Comparison of ENCODE assay signal across 1 cellular context in the genomic region with DNA sequence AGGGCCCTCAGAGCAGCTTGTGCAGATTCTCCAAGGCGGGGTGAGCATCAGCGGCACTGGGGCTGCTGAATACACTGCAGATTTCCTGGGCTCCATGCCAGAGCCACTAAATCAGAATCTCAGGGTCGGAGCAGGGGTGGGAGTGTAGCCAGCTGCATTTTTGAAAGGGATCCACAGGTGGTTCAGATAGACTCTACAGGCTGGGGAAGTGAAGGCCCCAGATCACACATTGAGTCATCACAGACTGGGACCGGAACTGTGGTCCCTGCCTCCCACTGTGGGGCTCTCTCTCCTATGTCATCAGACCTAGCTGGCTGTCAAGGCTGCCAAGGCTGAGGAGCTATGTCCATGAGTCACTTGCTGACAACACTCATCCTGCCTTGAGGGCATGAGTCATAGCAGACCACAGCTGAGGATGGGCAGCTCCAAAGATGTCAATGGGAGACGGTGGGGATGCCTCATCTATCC.
A peak's percentile ranks its signal among the peaks of the same experiment; 100 is the strongest.
TF ChIP-seq lines count a peak whose summit lies in the region.

No MANE protein-coding gene starts in this region.

TF ChIP-seq in HEK293, 187 proteins besides CTCF, POLR2A, EP300 and RAD21 (continued from another document):
- TF ChIP-seq, protein P1, sequence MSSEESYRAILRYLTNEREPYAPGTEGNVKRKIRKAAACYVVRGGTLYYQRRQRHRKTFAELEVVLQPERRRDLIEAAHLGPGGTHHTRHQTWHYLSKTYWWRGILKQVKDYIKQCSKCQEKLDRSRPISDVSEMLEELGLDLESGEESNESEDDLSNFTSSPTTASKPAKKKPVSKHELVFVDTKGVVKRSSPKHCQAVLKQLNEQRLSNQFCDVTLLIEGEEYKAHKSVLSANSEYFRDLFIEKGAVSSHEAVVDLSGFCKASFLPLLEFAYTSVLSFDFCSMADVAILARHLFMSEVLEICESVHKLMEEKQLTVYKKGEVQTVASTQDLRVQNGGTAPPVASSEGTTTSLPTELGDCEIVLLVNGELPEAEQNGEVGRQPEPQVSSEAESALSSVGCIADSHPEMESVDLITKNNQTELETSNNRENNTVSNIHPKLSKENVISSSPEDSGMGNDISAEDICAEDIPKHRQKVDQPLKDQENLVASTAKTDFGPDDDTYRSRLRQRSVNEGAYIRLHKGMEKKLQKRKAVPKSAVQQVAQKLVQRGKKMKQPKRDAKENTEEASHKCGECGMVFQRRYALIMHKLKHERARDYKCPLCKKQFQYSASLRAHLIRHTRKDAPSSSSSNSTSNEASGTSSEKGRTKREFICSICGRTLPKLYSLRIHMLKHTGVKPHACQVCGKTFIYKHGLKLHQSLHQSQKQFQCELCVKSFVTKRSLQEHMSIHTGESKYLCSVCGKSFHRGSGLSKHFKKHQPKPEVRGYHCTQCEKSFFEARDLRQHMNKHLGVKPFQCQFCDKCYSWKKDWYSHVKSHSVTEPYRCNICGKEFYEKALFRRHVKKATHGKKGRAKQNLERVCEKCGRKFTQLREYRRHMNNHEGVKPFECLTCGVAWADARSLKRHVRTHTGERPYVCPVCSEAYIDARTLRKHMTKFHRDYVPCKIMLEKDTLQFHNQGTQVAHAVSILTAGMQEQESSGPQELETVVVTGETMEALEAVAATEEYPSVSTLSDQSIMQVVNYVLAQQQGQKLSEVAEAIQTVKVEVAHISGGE (tag by site-specific recombination; conservative IDR thresholded peaks at IDR 0.05; ENCODE audit: low read depth) = no peak
- TF ChIP-seq ZBTB8A (tag by site-specific recombination; IDR thresholded peaks at IDR 0.05) = no peak
- TF ChIP-seq ZNF416 (tag by site-specific recombination; IDR thresholded peaks at IDR 0.05) = no peak
- TF ChIP-seq KLF8 (tag by site-specific recombination; IDR thresholded peaks at IDR 0.05) = peak; percentile 60; the same call in 1 of the 2 replicates
- no peak for TF ChIP-seq ZNF571 (tag by site-specific recombination; IDR thresholded peaks at IDR 0.05)
- TF ChIP-seq ZNF211 (tag by site-specific recombination; IDR thresholded peaks at IDR 0.05; ENCODE audit: low read depth) = no peak
- TF ChIP-seq, protein P2, sequence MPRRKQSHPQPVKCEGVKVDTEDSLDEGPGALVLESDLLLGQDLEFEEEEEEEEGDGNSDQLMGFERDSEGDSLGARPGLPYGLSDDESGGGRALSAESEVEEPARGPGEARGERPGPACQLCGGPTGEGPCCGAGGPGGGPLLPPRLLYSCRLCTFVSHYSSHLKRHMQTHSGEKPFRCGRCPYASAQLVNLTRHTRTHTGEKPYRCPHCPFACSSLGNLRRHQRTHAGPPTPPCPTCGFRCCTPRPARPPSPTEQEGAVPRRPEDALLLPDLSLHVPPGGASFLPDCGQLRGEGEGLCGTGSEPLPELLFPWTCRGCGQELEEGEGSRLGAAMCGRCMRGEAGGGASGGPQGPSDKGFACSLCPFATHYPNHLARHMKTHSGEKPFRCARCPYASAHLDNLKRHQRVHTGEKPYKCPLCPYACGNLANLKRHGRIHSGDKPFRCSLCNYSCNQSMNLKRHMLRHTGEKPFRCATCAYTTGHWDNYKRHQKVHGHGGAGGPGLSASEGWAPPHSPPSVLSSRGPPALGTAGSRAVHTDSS (tag by site-specific recombination; IDR thresholded peaks at IDR 0.05) = no peak
- TF ChIP-seq ZFHX2 (tag by site-specific recombination; conservative IDR thresholded peaks at IDR 0.05) = no peak
- TF ChIP-seq ZSCAN23 (tag by site-specific recombination; IDR thresholded peaks at IDR 0.05) = no peak
- no peak for TF ChIP-seq ZNF157 (tag by site-specific recombination; IDR thresholded peaks at IDR 0.05)
- TF ChIP-seq ZNF558 (tag by site-specific recombination; IDR thresholded peaks at IDR 0.05) = peak; percentile 69; the same call in 1 of the 2 replicates
- TF ChIP-seq ZNF138 (tag by site-specific recombination; IDR thresholded peaks at IDR 0.05; ENCODE audit: borderline replicate concordance) = no peak
- TF ChIP-seq ZNF24 (tag by site-specific recombination; IDR thresholded peaks at IDR 0.05) = peak; percentile 76
- TF ChIP-seq ZNF10 (tag by site-specific recombination; IDR thresholded peaks at IDR 0.05) = no peak
- no peak for TF ChIP-seq ZBTB1 (tag by site-specific recombination; IDR thresholded peaks at IDR 0.05)
- no peak for TF ChIP-seq ZNF701 (tag by site-specific recombination; IDR thresholded peaks at IDR 0.05)
- TF ChIP-seq, protein P3, sequence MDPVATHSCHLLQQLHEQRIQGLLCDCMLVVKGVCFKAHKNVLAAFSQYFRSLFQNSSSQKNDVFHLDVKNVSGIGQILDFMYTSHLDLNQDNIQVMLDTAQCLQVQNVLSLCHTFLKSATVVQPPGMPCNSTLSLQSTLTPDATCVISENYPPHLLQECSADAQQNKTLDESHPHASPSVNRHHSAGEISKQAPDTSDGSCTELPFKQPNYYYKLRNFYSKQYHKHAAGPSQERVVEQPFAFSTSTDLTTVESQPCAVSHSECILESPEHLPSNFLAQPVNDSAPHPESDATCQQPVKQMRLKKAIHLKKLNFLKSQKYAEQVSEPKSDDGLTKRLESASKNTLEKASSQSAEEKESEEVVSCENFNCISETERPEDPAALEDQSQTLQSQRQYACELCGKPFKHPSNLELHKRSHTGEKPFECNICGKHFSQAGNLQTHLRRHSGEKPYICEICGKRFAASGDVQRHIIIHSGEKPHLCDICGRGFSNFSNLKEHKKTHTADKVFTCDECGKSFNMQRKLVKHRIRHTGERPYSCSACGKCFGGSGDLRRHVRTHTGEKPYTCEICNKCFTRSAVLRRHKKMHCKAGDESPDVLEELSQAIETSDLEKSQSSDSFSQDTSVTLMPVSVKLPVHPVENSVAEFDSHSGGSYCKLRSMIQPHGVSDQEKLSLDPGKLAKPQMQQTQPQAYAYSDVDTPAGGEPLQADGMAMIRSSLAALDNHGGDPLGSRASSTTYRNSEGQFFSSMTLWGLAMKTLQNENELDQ (tag by site-specific recombination; IDR thresholded peaks at IDR 0.05; ENCODE audit: low read depth) = no peak
- TF ChIP-seq ZSCAN30 (tag by site-specific recombination; IDR thresholded peaks at IDR 0.05) = no peak
- TF ChIP-seq ZFP3 (tag by site-specific recombination; IDR thresholded peaks at IDR 0.05; ENCODE audit: low read depth) = no peak
- no peak for TF ChIP-seq YY2 (tag by site-specific recombination; IDR thresholded peaks at IDR 0.05)
- TF ChIP-seq ZNF335 (tag by site-specific recombination; conservative IDR thresholded peaks at IDR 0.05) = peak; percentile 45; the same call in 1 of the 2 replicates
- TF ChIP-seq ZXDB (tag by site-specific recombination; IDR thresholded peaks at IDR 0.05) = peak; percentile 58
- no peak for TF ChIP-seq ZNF837 (tag by site-specific recombination; IDR thresholded peaks at IDR 0.05)
- TF ChIP-seq, protein P4, sequence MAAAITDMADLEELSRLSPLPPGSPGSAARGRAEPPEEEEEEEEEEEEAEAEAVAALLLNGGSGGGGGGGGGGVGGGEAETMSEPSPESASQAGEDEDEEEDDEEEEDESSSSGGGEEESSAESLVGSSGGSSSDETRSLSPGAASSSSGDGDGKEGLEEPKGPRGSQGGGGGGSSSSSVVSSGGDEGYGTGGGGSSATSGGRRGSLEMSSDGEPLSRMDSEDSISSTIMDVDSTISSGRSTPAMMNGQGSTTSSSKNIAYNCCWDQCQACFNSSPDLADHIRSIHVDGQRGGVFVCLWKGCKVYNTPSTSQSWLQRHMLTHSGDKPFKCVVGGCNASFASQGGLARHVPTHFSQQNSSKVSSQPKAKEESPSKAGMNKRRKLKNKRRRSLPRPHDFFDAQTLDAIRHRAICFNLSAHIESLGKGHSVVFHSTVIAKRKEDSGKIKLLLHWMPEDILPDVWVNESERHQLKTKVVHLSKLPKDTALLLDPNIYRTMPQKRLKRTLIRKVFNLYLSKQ (tag by site-specific recombination; IDR thresholded peaks at IDR 0.05; ENCODE audit: borderline replicate concordance) = no peak
- TF ChIP-seq, protein P5, sequence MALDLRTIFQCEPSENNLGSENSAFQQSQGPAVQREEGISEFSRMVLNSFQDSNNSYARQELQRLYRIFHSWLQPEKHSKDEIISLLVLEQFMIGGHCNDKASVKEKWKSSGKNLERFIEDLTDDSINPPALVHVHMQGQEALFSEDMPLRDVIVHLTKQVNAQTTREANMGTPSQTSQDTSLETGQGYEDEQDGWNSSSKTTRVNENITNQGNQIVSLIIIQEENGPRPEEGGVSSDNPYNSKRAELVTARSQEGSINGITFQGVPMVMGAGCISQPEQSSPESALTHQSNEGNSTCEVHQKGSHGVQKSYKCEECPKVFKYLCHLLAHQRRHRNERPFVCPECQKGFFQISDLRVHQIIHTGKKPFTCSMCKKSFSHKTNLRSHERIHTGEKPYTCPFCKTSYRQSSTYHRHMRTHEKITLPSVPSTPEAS (tag by site-specific recombination; IDR thresholded peaks at IDR 0.05) = no peak
- TF ChIP-seq, protein P6, sequence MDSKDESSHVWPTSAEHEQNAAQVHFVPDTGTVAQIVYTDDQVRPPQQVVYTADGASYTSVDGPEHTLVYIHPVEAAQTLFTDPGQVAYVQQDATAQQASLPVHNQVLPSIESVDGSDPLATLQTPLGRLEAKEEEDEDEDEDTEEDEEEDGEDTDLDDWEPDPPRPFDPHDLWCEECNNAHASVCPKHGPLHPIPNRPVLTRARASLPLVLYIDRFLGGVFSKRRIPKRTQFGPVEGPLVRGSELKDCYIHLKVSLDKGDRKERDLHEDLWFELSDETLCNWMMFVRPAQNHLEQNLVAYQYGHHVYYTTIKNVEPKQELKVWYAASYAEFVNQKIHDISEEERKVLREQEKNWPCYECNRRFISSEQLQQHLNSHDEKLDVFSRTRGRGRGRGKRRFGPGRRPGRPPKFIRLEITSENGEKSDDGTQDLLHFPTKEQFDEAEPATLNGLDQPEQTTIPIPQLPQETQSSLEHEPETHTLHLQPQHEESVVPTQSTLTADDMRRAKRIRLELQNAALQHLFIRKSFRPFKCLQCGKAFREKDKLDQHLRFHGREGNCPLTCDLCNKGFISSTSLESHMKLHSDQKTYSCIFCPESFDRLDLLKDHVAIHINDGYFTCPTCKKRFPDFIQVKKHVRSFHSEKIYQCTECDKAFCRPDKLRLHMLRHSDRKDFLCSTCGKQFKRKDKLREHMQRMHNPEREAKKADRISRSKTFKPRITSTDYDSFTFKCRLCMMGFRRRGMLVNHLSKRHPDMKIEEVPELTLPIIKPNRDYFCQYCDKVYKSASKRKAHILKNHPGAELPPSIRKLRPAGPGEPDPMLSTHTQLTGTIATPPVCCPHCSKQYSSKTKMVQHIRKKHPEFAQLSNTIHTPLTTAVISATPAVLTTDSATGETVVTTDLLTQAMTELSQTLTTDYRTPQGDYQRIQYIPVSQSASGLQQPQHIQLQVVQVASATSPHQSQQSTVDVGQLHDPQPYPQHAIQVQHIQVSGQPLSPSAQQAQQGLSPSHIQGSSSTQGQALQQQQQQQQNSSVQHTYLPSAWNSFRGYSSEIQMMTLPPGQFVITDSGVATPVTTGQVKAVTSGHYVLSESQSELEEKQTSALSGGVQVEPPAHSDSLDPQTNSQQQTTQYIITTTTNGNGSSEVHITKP (tag by site-specific recombination; IDR thresholded peaks at IDR 0.05) = peak; percentile 73
- TF ChIP-seq, protein P7, sequence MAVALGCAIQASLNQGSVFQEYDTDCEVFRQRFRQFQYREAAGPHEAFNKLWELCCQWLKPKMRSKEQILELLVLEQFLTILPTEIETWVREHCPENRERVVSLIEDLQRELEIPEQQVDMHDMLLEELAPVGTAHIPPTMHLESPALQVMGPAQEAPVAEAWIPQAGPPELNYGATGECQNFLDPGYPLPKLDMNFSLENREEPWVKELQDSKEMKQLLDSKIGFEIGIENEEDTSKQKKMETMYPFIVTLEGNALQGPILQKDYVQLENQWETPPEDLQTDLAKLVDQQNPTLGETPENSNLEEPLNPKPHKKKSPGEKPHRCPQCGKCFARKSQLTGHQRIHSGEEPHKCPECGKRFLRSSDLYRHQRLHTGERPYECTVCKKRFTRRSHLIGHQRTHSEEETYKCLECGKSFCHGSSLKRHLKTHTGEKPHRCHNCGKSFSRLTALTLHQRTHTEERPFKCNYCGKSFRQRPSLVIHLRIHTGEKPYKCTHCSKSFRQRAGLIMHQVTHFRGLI (tag by site-specific recombination; IDR thresholded peaks at IDR 0.05) = no peak; the same call in 1 of the 2 replicates
- no peak for TF ChIP-seq RBAK (tag by site-specific recombination; IDR thresholded peaks at IDR 0.05)
- TF ChIP-seq REPIN1 (tag by site-specific recombination; IDR thresholded peaks at IDR 0.05; ENCODE audit: low read depth) = no peak
- TF ChIP-seq BCL11A (tag by site-specific recombination; IDR thresholded peaks at IDR 0.05; ENCODE audit: low read depth) = no peak
- no peak for TF ChIP-seq ZNF354C (tag by site-specific recombination; IDR thresholded peaks at IDR 0.05; ENCODE audit: borderline replicate concordance, low read depth)
- no peak for TF ChIP-seq ZNF112 (tag by site-specific recombination; IDR thresholded peaks at IDR 0.05)
- TF ChIP-seq SCRT2 (tag by site-specific recombination; IDR thresholded peaks at IDR 0.05) = peak; percentile 100
- TF ChIP-seq, protein P8, sequence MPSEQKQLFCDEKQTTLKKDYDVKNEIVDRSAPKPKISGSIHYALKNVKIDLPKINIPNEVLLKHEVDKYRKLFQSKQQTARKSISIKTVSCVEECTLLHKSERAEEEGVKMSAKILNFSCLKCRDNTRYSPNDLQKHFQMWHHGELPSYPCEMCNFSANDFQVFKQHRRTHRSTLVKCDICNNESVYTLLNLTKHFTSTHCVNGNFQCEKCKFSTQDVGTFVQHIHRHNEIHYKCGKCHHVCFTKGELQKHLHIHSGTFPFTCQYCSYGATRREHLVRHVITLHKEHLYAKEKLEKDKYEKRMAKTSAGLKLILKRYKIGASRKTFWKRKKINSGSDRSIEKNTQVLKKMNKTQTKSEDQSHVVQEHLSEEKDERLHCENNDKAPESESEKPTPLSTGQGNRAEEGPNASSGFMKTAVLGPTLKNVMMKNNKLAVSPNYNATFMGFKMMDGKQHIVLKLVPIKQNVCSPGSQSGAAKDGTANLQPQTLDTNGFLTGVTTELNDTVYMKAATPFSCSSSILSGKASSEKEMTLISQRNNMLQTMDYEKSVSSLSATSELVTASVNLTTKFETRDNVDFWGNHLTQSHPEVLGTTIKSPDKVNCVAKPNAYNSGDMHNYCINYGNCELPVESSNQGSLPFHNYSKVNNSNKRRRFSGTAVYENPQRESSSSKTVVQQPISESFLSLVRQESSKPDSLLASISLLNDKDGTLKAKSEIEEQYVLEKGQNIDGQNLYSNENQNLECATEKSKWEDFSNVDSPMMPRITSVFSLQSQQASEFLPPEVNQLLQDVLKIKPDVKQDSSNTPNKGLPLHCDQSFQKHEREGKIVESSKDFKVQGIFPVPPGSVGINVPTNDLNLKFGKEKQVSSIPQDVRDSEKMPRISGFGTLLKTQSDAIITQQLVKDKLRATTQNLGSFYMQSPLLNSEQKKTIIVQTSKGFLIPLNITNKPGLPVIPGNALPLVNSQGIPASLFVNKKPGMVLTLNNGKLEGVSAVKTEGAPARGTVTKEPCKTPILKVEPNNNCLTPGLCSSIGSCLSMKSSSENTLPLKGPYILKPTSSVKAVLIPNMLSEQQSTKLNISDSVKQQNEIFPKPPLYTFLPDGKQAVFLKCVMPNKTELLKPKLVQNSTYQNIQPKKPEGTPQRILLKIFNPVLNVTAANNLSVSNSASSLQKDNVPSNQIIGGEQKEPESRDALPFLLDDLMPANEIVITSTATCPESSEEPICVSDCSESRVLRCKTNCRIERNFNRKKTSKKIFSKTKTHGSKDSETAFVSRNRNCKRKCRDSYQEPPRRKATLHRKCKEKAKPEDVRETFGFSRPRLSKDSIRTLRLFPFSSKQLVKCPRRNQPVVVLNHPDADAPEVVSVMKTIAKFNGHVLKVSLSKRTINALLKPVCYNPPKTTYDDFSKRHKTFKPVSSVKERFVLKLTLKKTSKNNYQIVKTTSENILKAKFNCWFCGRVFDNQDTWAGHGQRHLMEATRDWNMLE (tag by site-specific recombination; conservative IDR thresholded peaks at IDR 0.05; ENCODE audit: low read depth) = peak; percentile 56
- TF ChIP-seq PRDM1 (tag by site-specific recombination; IDR thresholded peaks at IDR 0.05) = 0 out of 2 replicates have a peak, but pooled peaks have one; percentile 21
